In genomic region chr17:21379080-21379711, GRCh38 we compare ENCODE assay signal across 23 cellular contexts. TPM values are rescaled to one million over a fixed set of nuclear protein-coding genes. Genes with fewer than 3 reads are reported as not detected.
DNase-seq lines count a peak whose midpoint lies in the region; ATAC-seq and TF ChIP-seq lines count a peak whose summit lies in the region.
"Had no signal": no experiment of that assay in that cellular context is flagged by ENCODE, and none has a peak within 500 bp of the region (broad histone marks: within the 10 kb centered on the region; RNA-seq: fewer than 3 reads in every experiment).

No MANE protein-coding gene starts in this region.

- H3K4me3 Mint-ChIP-seq in CD14-positive monocyte, result no peak overlapping the region
- H3K4me3 Mint-ChIP-seq: activated CD8-positive, alpha-beta T cell treated with anti-CD3 and anti-CD28 coated beads, Interleukin-2, amount 10 ng/mL, durations not matched to agents 7 days and 5 days; activated naive CD4-positive, alpha-beta T cell treated with anti-CD3 and anti-CD28 coated beads for 36 hours; activated T-cell treated with anti-CD3 and anti-CD28 coated beads, Interleukin-2, amount 50 U/mL, for 24 hours had no signal

- H3K9ac ChIP-seq in neuronal stem cell (ENCODE audit: low read depth, low read length, poor library complexity) (no peak overlapping the region), GM23248 (no peak overlapping the region)

- no peak overlapping the region for H3K27ac ChIP-seq in HEK293 (ENCODE audit: extremely low read depth, low read depth, low read length)
- H3K27ac ChIP-seq in neuronal stem cell (replicated peaks; ENCODE audit: low read length), result no peak overlapping the region
- H3K27ac ChIP-seq in GM23248, result no peak overlapping the region
- H3K27ac ChIP-seq: cardiac muscle cell, foreskin keratinocyte, sigmoid colon, tibial nerve had no signal

- no peaks in the 10 kb centered on the region for H3F3A ChIP-seq in GM23248 (ENCODE audit: insufficient read depth)

- H3K27me3 ChIP-seq in neuronal stem cell (ENCODE audit: control insufficient read depth in 3 of 3, insufficient read depth in 3 of 3, low read depth in 1 of 3, low read length in 3 of 3) (peaks cover 10 to 74% (median 26%) of the 10 kb centered on the region in 3 experiments), GM23248 (replicated peaks; ENCODE audit: insufficient read depth) (peaks cover 4% of the 10 kb centered on the region; the same call in 1 of the 2 replicates)
- H3K27me3 ChIP-seq: cardiac muscle cell had no signal

- no peak overlapping the region for H3K4me2 ChIP-seq in neuronal stem cell (ENCODE audit: insufficient read depth, low read length, poor library complexity, severe bottlenecking)
- no peak overlapping the region for H3K4me2 ChIP-seq in GM23248 (ENCODE audit: unreplicated experiment)

- peak overlapping the region; percentile 82 for H2BK15ac ChIP-seq in neuronal stem cell (ENCODE audit: low read length)

- H3K4me3 ChIP-seq in HEK293 (ENCODE audit: low read depth, low read length), result no peak overlapping the region
- no peak overlapping the region for H3K4me3 ChIP-seq in neuronal stem cell (ENCODE audit: low read length in 2 of 2)
- no peak overlapping the region for H3K4me3 ChIP-seq in GM23248
- H3K4me3 ChIP-seq: cardiac muscle cell, tibial nerve had no signal

- H3K14ac ChIP-seq in neuronal stem cell (ENCODE audit: low read length), result peak overlapping the region; percentile 64

- no peaks in the 10 kb centered on the region for H3K9me2 ChIP-seq in GM23248 (ENCODE audit: insufficient read depth)

- peak overlapping the region; percentile 31 for H3K23ac ChIP-seq in neuronal stem cell (ENCODE audit: low read depth, low read length, poor library complexity)

- peak overlapping the region; percentile 88 for H2AK5ac ChIP-seq in neuronal stem cell (ENCODE audit: low read depth, low read length)

- CTCF ChIA-PET in HEK293 (lab: Yijun Ruan, JAX), result interaction anchor here (1.1 kb wide), 1 partner anchor 9 kb away, joined by 3 read pairs; no protein-coding TSS in a partner anchor

- no peaks in the 10 kb centered on the region for H3K36me3 Mint-ChIP-seq in CD14-positive monocyte
- H3K36me3 Mint-ChIP-seq: stimulated activated naive B cell treated with anti-CD40 and anti-IgM and Interleukin-4, amounts not matched to agents 10 μg/mL and 1 μg/mL and 100 μg/mL, for 72 hours had no signal

- ATAC-seq in Right ventricle myocardium superior (ENCODE audit: poor library complexity), result peak; percentile 60
- ATAC-seq: foreskin keratinocyte; naive thymus-derived CD8-positive, alpha-beta T cell; stimulated activated naive B cell treated with anti-CD40 and anti-IgM and Interleukin-4, amounts not matched to agents 10 μg/mL and 1 μg/mL and 100 μg/mL, for 72 hours had no signal

- H2BK5ac ChIP-seq in neuronal stem cell (ENCODE audit: low read length), result peak overlapping the region; percentile 13

- H2AFZ ChIP-seq in neuronal stem cell (ENCODE audit: low read length) (no peak overlapping the region), GM23248 (no peak overlapping the region)

- H3K27ac Mint-ChIP-seq in CD14-positive monocyte, result no peak overlapping the region
- H3K27ac Mint-ChIP-seq: activated CD8-positive, alpha-beta T cell treated with anti-CD3 and anti-CD28 coated beads, Interleukin-2, amount 10 ng/mL, durations not matched to agents 7 days and 5 days; activated naive CD4-positive, alpha-beta T cell treated with anti-CD3 and anti-CD28 coated beads for 36 hours; activated T-cell treated with anti-CD3 and anti-CD28 coated beads, Interleukin-2, amount 50 U/mL, for 24 hours; stimulated activated naive B cell treated with anti-CD40 and anti-IgM and Interleukin-4, amounts not matched to agents 10 μg/mL and 1 μg/mL and 100 μg/mL, for 72 hours had no signal

- intact Hi-C loops in Right ventricle myocardium superior (cut with DNase I), result no loop called here
- intact Hi-C loops in CD14-positive monocyte (cut with micrococcal nuclease), result no loop called here

- POLR2A ChIA-PET in HEK293 (lab: Yijun Ruan, JAX), result no interaction called here

- H4K91ac ChIP-seq in neuronal stem cell (ENCODE audit: low read depth, low read length, poor library complexity), result no peak overlapping the region

- H3K4ac ChIP-seq in neuronal stem cell (ENCODE audit: low read length), result no peak overlapping the region

- no peaks in the 10 kb centered on the region for H3K36me3 ChIP-seq in HEK293 (ENCODE audit: control insufficient read depth in 2 of 2, insufficient read depth in 1 of 2, low read length in 2 of 2)
- H3K36me3 ChIP-seq in neuronal stem cell (replicated peaks in 1 of 2; ENCODE audit: control insufficient read depth in 2 of 2, insufficient read depth in 2 of 2, low read length in 2 of 2), result peaks cover 0 to 3% of the 10 kb centered on the region in 2 donors
- no peaks in the 10 kb centered on the region for H3K36me3 ChIP-seq in GM23248 (ENCODE audit: low read depth)
- H3K36me3 ChIP-seq: cardiac muscle cell, sigmoid colon, tibial nerve had no signal

- H3K9me3 Mint-ChIP-seq in CD14-positive monocyte, result peaks cover 0 to 9% (median 0%) of the 10 kb centered on the region in 7 donors
- H3K9me3 Mint-ChIP-seq: activated naive CD4-positive, alpha-beta T cell treated with anti-CD3 and anti-CD28 coated beads for 36 hours; activated T-cell treated with anti-CD3 and anti-CD28 coated beads, Interleukin-2, amount 50 U/mL, for 24 hours; naive thymus-derived CD8-positive, alpha-beta T cell; stimulated activated naive B cell treated with anti-CD40 and anti-IgM and Interleukin-4, amounts not matched to agents 10 μg/mL and 1 μg/mL and 100 μg/mL, for 72 hours had no signal

- DNase-seq in NCI-H510A treated with DMSO at 0.1 percent for 48 hours (lab: John Stamatoyannopoulos, UW), result peak; percentile 61
- DNase-seq in Right ventricle myocardium superior, result peak; percentile 75
- no peak for DNase-seq in neuronal stem cell (ENCODE audit: low spot score)
- DNase-seq in CD14-positive monocyte (ENCODE audit: low spot score), result no peak
- DNase-seq in GM23248, result no peak
- no peak for DNase-seq in GF-D8 (lab: John Stamatoyannopoulos, UW)
- no peak for DNase-seq in GM19240 (ENCODE audit: insufficient read length, low spot score)
- DNase-seq: activated CD4-positive, CD25-positive, alpha-beta regulatory T cell treated with anti-CD3 and anti-CD28 coated beads, Interleukin-2, amount 50 U/mL, for 72 hours; activated CD8-positive, alpha-beta T cell treated with anti-CD3 and anti-CD28 coated beads, Interleukin-2, amount 10 ng/mL, durations not matched to agents 7 days and 5 days; activated naive CD4-positive, alpha-beta T cell treated with anti-CD3 and anti-CD28 coated beads for 36 hours; activated T-cell treated with anti-CD3 and anti-CD28 coated beads, Interleukin-2, amount 50 U/mL, for 24 hours; amygdala; foreskin keratinocyte; HCEC 1CT; IMR-90; mesenchymal stem cell; naive thymus-derived CD8-positive, alpha-beta T cell; NCI-H1694; sigmoid colon; stimulated activated naive B cell treated with anti-CD40 and anti-IgM and Interleukin-4, amounts not matched to agents 10 μg/mL and 1 μg/mL and 100 μg/mL, for 72 hours had no signal

- no peak for TF ChIP-seq CTCF in HEK293 (tag by site-specific recombination; IDR thresholded peaks at IDR 0.05)
- no peak for TF ChIP-seq CTCF in CD14-positive monocyte (IDR thresholded peaks at IDR 0.05)

- H3K27me3 Mint-ChIP-seq in CD14-positive monocyte (ENCODE audit: low read depth in 3 of 3), result peaks cover 34 to 49% (median 47%) of the 10 kb centered on the region in 3 donors

- H2BK120ac ChIP-seq in neuronal stem cell (ENCODE audit: low read depth, low read length), result no peak overlapping the region

- no peaks in the 10 kb centered on the region for H3K9me3 ChIP-seq in HEK293 (ENCODE audit: control insufficient read depth, insufficient read depth, low read depth, low read length)
- no peaks in the 10 kb centered on the region for H3K9me3 ChIP-seq in neuronal stem cell (replicated peaks in 1 of 2; ENCODE audit: control insufficient read depth in 2 of 2, insufficient read depth in 1 of 2, low read depth in 1 of 2, low read length in 2 of 2)
- no peaks in the 10 kb centered on the region for H3K9me3 ChIP-seq in GM23248 (ENCODE audit: low read depth)
- H3K9me3 ChIP-seq: sigmoid colon, tibial nerve had no signal

- H3K4me1 ChIP-seq in HEK293 (ENCODE audit: control insufficient read depth, insufficient read depth, low read length) (peaks cover 3% of the 10 kb centered on the region; the same call in 1 of the 2 replicates), neuronal stem cell (ENCODE audit: control insufficient read depth in 2 of 2, insufficient read depth in 1 of 2, low read depth in 1 of 2, low read length in 2 of 2) (peaks cover 16 to 26% of the 10 kb centered on the region in 2 donors), GM23248 (ENCODE audit: insufficient read depth) (peaks cover 8% of the 10 kb centered on the region)
- H3K4me1 ChIP-seq: foreskin keratinocyte had no signal

- H3K79me2 ChIP-seq in GM23248 (ENCODE audit: insufficient read depth), result no peaks in the 10 kb centered on the region

- in situ Hi-C loops in GM23248 (cut with MboI), result no loop called here

- no peak overlapping the region for H4K8ac ChIP-seq in neuronal stem cell (ENCODE audit: low read depth, low read length)

- WGBS in neuronal stem cell (ENCODE audit: extremely low coverage in 2 of 2, insufficient read length in 2 of 2, insufficient replicate concordance in 1 of 2), 2 donors, result no CpG with 5 or more reads among the region's 17 CpGs
- WGBS in GM23248 (ENCODE audit: low coverage in 1 of 2, low lambda C conversion rate in 2 of 2, missing lambda C conversion rate in 2 of 2), 2 experiments, result 83 to 90% methylated on average over 13 to 17 of the region's 17 CpGs

- no peaks in the 10 kb centered on the region for H4K20me1 ChIP-seq in GM23248 (ENCODE audit: insufficient read depth)

- H2BK12ac ChIP-seq in neuronal stem cell (ENCODE audit: low read length), result no peak overlapping the region

- peaks cover 2% of the 10 kb centered on the region for H3K79me1 ChIP-seq in neuronal stem cell (ENCODE audit: low read depth, low read length)

- peaks cover 10% of the 10 kb centered on the region for H3K4me1 Mint-ChIP-seq in CD14-positive monocyte

- peak overlapping the region; percentile 74 for H3K18ac ChIP-seq in neuronal stem cell (ENCODE audit: low read length)

TF ChIP-seq in HEK293, 187 proteins besides CTCF, POLR2A, EP300 and RAD21 (continues in another document):
- no peak for TF ChIP-seq ZNF610 (tag by site-specific recombination; IDR thresholded peaks at IDR 0.05; ENCODE audit: borderline replicate concordance)
- TF ChIP-seq REPIN1 (tag by site-specific recombination; IDR thresholded peaks at IDR 0.05; ENCODE audit: low read depth), result no peak
- no peak for TF ChIP-seq ZNF555 (tag by site-specific recombination; conservative IDR thresholded peaks at IDR 0.05)
- TF ChIP-seq SETDB1 (IDR thresholded peaks at IDR 0.05; ENCODE audit: insufficient read length, low read length), result no peak
- TF ChIP-seq ZNF274 (IDR thresholded peaks at IDR 0.05; ENCODE audit: low read length), result no peak
- no peak for TF ChIP-seq ZNF274 (tag by site-specific recombination; IDR thresholded peaks at IDR 0.05; ENCODE audit: borderline replicate concordance)
- no peak for TF ChIP-seq ZNF223 (tag by site-specific recombination; IDR thresholded peaks at IDR 0.05)

RNA-seq across cellular contexts. Expression of gene KCNJ12, which starts 3.0 kb away (rescaled TPM):
- total RNA-seq in Right ventricle myocardium superior, result 12.2 TPM
- 0.78 TPM for polyA plus RNA-seq in neuronal stem cell (2013, experiment 1 of 2)
- 0.89 TPM for polyA plus RNA-seq in neuronal stem cell (2013, experiment 2 of 2)
- polyA plus RNA-seq in CD14-positive monocyte (not detected), GM23248 (2016; fragmentation: Nextera tagmentation; extraction: Ambion mirVana) (0.29 and 0.33 TPM in 2 replicates)
- 0.54 and 1.0 TPM in 2 replicates for total RNA-seq in GM23248 (2014; rRNA removed; shearing (Covaris generic))
- total RNA-seq: activated CD8-positive, alpha-beta T cell treated with anti-CD3 and anti-CD28 coated beads, Interleukin-2, amount 10 ng/mL, durations not matched to agents 7 days and 5 days; activated naive CD4-positive, alpha-beta T cell treated with anti-CD3 and anti-CD28 coated beads for 36 hours; naive thymus-derived CD8-positive, alpha-beta T cell had no signal

Comparison
In these comparisons a context has a peak if more than half of its experiments do, and no peak if none do; other contexts are left out.
1. DNase-seq: peak in NCI-H510A treated with DMSO at 0.1 percent for 48 hours (single experiment) and Right ventricle myocardium superior (single experiment); none in neuronal stem cell (single experiment), CD14-positive monocyte (single experiment), GM23248 (single experiment), GF-D8 (single experiment) and GM19240 (single experiment).